Comparison of ENCODE assay signal across 24 cellular contexts in genomic region chr4:16117164-16117563, GRCh38. TPM values are rescaled to one million over a fixed set of nuclear protein-coding genes. Genes with fewer than 3 reads are reported as not detected.
DNase-seq lines count a peak whose midpoint lies in the region; ATAC-seq, FAIRE-seq and TF ChIP-seq lines count a peak whose summit lies in the region.
"Had no signal": no experiment of that assay in that cellular context is flagged by ENCODE, and none has a peak within 500 bp of the region (broad histone marks: within the 10 kb centered on the region; RNA-seq: fewer than 3 reads in every experiment).

No MANE protein-coding gene starts in this region.

- WGBS in right cardiac atrium, result 80% methylated on average over 5 of the region's 5 CpGs
- 84 to 86% methylated on average over 5 of the region's 5 CpGs for WGBS in heart right ventricle, 2 donors

- H3K27me3 ChIP-seq in right cardiac atrium (ENCODE audit: control insufficient read depth, insufficient read depth) (no peaks in the 10 kb centered on the region), heart right ventricle (no peaks in the 10 kb centered on the region), dorsolateral prefrontal cortex (no peaks in the 10 kb centered on the region)

- no peaks in the 10 kb centered on the region for H3K36me3 ChIP-seq in heart right ventricle

- H3K4me3 ChIP-seq in right cardiac atrium (ENCODE audit: low read length) (no peak overlapping the region), heart right ventricle (no peak overlapping the region), dorsolateral prefrontal cortex (no peak overlapping the region)
- H3K4me3 ChIP-seq: GM12878, GM23338 had no signal

- FAIRE-seq in H54 (lab: Jason Lieb, UNC), result no peak
- FAIRE-seq: GM12878 had no signal

- no peak for ATAC-seq in right cardiac atrium
- ATAC-seq in heart right ventricle, result no peak
- no peak for ATAC-seq in HG03439 (IDR thresholded peaks at IDR 0.05; ENCODE audit: unreplicated experiment)
- ATAC-seq: CD8-positive, alpha-beta T cell; GM12878; GM23338; HCT116; PC-3 had no signal

- no peak for TF ChIP-seq CTCF in heart right ventricle (IDR thresholded peaks at IDR 0.05)
- TF ChIP-seq CTCF in dorsolateral prefrontal cortex (IDR thresholded peaks at IDR 0.05 in 54 of 56, conservative IDR thresholded peaks at IDR 0.05 in 2 of 56; ENCODE audit: low read depth in 1 of 56, partially characterized antibody in 56 of 56), result no peak

- H3K27ac ChIP-seq in right cardiac atrium (ENCODE audit: low read length), result peak overlapping the region; percentile 24
- peak overlapping the region in 4 of 10 donors; percentile 67 to 79 (median 74) for H3K27ac ChIP-seq in heart right ventricle
- no peak overlapping the region for H3K27ac ChIP-seq in dorsolateral prefrontal cortex

- H3K9me3 ChIP-seq in right cardiac atrium (ENCODE audit: control insufficient read depth, low read length), result no peaks in the 10 kb centered on the region
- no peaks in the 10 kb centered on the region for H3K9me3 ChIP-seq in heart right ventricle

- DNase-seq in NCI-H2029 treated with DMSO at 0.1 percent for 48 hours (lab: John Stamatoyannopoulos, UW), result peak; percentile 55
- DNase-seq in NCI-H2029 (lab: John Stamatoyannopoulos, UW), result no peak
- DNase-seq in right cardiac atrium, result no peak
- no peak for DNase-seq in heart right ventricle
- DNase-seq in kidney tubule cell (ENCODE audit: low spot score), result peak; percentile 31
- no peak for DNase-seq in dorsolateral prefrontal cortex
- no peak for DNase-seq in H54 (ENCODE audit: insufficient read length, low spot score)
- DNase-seq: 8988T; C1 segment of cervical spinal cord; Calu3; CD8-positive, alpha-beta T cell; DMS79 treated with DMSO at 0.1 percent for 48 hours; KG1; NCI-H1436 treated with DMSO at 0.1 percent for 48 hours; NCI-H2171; NCI-H524; NCI-H82; PC-3; RPMI8226 had no signal

- no peak for TF ChIP-seq POLR2A in H54 (IDR thresholded peaks at IDR 0.05; ENCODE audit: low read depth, low read length)

- peaks cover 4% of the 10 kb centered on the region for H3K4me1 ChIP-seq in right cardiac atrium (ENCODE audit: control insufficient read depth, insufficient read depth, low read length)
- H3K4me1 ChIP-seq in heart right ventricle, result peaks cover 0 to 46% (median 9%) of the 10 kb centered on the region in 9 donors

- intact Hi-C loops in right cardiac atrium (cut with DNase I), result no loop called here
- intact Hi-C loops in heart right ventricle (cut with DNase I), result no loop called here
- intact Hi-C loops in dorsolateral prefrontal cortex (cut with DNase I), result no loop called here

RNA-seq across cellular contexts. Expression of gene PROM1, which starts 33.3 kb away (rescaled TPM):
- total RNA-seq in right cardiac atrium, result 10 to 100 TPM in 1 of 4 donors, 1 to 10 TPM in 3; 5.4 to 12.3 (median 7.3) TPM
- 3.2 TPM for polyA plus RNA-seq in right cardiac atrium
- 10 to 100 TPM in 4 of 10 donors, 1 to 10 TPM in 6; 1.3 to 19.3 (median 3.4) TPM for total RNA-seq in heart right ventricle
- 1 to 10 TPM; 1.2 to 4.5 TPM for polyA plus RNA-seq in heart right ventricle
- 10 to 100 TPM in 11 of 120 experiments, 1 to 10 TPM in 109; 2.2 to 15.3 (median 5.7) TPM for total RNA-seq in dorsolateral prefrontal cortex
- total RNA-seq: CD8-positive, alpha-beta T cell; HT1080; PC-3 had no signal

Comparison
In these comparisons a context has a peak if more than half of its experiments do, and no peak if none do; other contexts are left out.
1. DNase-seq: peak in NCI-H2029 treated with DMSO at 0.1 percent for 48 hours (single experiment) and kidney tubule cell (single experiment); none in NCI-H2029 (single experiment), right cardiac atrium (0 of 3), heart right ventricle (0 of 2), dorsolateral prefrontal cortex (0 of 10) and H54 (single experiment).